1 cellular context compared by ENCODE assay signal in the genomic region with DNA sequence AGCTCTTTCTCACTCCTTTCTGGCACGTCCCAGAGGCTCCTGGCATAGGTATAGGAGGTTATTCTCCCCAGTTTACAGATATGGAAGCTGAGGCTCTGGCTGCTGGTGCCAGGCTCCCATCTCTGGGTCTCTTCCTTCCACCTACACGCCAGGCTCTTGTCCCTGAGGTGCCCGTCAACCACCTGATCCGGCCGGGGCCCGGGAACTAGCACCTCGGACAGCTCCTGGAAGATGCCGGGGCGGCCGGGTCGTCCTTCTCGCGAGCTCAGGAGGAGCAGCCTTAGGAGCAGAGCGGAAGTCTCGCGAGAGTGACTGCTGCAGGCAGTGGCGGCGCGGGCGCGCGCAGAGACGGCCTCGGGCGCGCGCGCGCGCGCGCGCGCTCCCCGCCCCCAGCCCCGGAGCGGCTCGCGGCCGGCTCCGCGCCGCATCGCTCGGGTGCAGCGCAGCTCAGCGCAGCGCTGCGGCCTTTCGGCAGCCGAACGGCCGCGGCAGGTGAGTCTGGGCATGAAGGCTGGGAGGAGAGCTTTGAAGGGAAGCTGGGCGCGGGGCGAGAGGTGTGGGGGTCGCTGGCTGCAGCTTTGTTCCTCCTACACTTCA.
TF ChIP-seq lines count a peak whose summit lies in the region.

A gene with protein sequence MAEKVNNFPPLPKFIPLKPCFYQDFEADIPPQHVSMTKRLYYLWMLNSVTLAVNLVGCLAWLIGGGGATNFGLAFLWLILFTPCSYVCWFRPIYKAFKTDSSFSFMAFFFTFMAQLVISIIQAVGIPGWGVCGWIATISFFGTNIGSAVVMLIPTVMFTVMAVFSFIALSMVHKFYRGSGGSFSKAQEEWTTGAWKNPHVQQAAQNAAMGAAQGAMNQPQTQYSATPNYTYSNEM (plus strand): TSS at position 382 of the 597 bp plus-strand sequence. CDS start 16,277 bp downstream, outside the sequence.

TF ChIP-seq in HepG2, 621 proteins besides CTCF, POLR2A, EP300 and RAD21 (continued from another document and continues in another):
- TF ChIP-seq, protein P1, sequence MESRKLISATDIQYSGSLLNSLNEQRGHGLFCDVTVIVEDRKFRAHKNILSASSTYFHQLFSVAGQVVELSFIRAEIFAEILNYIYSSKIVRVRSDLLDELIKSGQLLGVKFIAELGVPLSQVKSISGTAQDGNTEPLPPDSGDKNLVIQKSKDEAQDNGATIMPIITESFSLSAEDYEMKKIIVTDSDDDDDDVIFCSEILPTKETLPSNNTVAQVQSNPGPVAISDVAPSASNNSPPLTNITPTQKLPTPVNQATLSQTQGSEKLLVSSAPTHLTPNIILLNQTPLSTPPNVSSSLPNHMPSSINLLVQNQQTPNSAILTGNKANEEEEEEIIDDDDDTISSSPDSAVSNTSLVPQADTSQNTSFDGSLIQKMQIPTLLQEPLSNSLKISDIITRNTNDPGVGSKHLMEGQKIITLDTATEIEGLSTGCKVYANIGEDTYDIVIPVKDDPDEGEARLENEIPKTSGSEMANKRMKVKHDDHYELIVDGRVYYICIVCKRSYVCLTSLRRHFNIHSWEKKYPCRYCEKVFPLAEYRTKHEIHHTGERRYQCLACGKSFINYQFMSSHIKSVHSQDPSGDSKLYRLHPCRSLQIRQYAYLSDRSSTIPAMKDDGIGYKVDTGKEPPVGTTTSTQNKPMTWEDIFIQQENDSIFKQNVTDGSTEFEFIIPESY (CRISPR knock-in tag; IDR thresholded peaks at IDR 0.05) = no peak
- TF ChIP-seq AHR (CRISPR knock-in tag; IDR thresholded peaks at IDR 0.05) (peak; percentile 96; the same call in 1 of the 2 replicates), JUNB (CRISPR knock-in tag; IDR thresholded peaks at IDR 0.05; ENCODE audit: borderline replicate concordance) (peak; percentile 51; the same call in 1 of the 2 replicates), ZNF660 (CRISPR knock-in tag; IDR thresholded peaks at IDR 0.05; ENCODE audit: borderline replicate concordance, low read depth) (0 out of 2 replicates have a peak, but pooled peaks have one; percentile 71), GPN1 (CRISPR knock-in tag; IDR thresholded peaks at IDR 0.05; ENCODE audit: borderline replicate concordance) (0 out of 2 replicates have a peak, but pooled peaks have one; percentile 51), ERF (CRISPR knock-in tag; IDR thresholded peaks at IDR 0.05) (peak; percentile 98), ZFP36 (IDR thresholded peaks at IDR 0.05; ENCODE audit: borderline replicate concordance, low read depth, low read length, partially characterized antibody) (no peak), GABPA (IDR thresholded peaks at IDR 0.05; ENCODE audit: low read depth, low read length) (no peak), GABPA (CRISPR knock-in tag; IDR thresholded peaks at IDR 0.05; ENCODE audit: low read depth) (peak; percentile 48), ZNF350 (CRISPR knock-in tag; IDR thresholded peaks at IDR 0.05; ENCODE audit: borderline replicate concordance, low read depth) (no peak), HDAC6 (IDR thresholded peaks at IDR 0.05; ENCODE audit: low read depth, low read length) (no peak), DPF2 (CRISPR knock-in tag; IDR thresholded peaks at IDR 0.05; ENCODE audit: borderline replicate concordance, low read depth) (no peak), GFI1 (CRISPR knock-in tag; IDR thresholded peaks at IDR 0.05; ENCODE audit: borderline replicate concordance) (no peak), JUND (CRISPR knock-in tag; IDR thresholded peaks at IDR 0.05) (no peak)
- TF ChIP-seq, protein P2, sequence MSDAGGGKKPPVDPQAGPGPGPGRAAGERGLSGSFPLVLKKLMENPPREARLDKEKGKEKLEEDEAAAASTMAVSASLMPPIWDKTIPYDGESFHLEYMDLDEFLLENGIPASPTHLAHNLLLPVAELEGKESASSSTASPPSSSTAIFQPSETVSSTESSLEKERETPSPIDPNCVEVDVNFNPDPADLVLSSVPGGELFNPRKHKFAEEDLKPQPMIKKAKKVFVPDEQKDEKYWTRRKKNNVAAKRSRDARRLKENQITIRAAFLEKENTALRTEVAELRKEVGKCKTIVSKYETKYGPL (CRISPR knock-in tag; IDR thresholded peaks at IDR 0.05) = peak; percentile 82; the same call in 1 of the 2 replicates
- TF ChIP-seq, protein P3, sequence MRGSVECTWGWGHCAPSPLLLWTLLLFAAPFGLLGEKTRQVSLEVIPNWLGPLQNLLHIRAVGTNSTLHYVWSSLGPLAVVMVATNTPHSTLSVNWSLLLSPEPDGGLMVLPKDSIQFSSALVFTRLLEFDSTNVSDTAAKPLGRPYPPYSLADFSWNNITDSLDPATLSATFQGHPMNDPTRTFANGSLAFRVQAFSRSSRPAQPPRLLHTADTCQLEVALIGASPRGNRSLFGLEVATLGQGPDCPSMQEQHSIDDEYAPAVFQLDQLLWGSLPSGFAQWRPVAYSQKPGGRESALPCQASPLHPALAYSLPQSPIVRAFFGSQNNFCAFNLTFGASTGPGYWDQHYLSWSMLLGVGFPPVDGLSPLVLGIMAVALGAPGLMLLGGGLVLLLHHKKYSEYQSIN (CRISPR knock-in tag; IDR thresholded peaks at IDR 0.05; ENCODE audit: borderline replicate concordance) = 0 out of 2 replicates have a peak, but pooled peaks have one; percentile 80
- TF ChIP-seq, protein P4, sequence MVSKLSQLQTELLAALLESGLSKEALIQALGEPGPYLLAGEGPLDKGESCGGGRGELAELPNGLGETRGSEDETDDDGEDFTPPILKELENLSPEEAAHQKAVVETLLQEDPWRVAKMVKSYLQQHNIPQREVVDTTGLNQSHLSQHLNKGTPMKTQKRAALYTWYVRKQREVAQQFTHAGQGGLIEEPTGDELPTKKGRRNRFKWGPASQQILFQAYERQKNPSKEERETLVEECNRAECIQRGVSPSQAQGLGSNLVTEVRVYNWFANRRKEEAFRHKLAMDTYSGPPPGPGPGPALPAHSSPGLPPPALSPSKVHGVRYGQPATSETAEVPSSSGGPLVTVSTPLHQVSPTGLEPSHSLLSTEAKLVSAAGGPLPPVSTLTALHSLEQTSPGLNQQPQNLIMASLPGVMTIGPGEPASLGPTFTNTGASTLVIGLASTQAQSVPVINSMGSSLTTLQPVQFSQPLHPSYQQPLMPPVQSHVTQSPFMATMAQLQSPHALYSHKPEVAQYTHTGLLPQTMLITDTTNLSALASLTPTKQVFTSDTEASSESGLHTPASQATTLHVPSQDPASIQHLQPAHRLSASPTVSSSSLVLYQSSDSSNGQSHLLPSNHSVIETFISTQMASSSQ (IDR thresholded peaks at IDR 0.05; ENCODE audit: low read depth) = no peak
- TF ChIP-seq, protein P4 (CRISPR knock-in tag; IDR thresholded peaks at IDR 0.05; ENCODE audit: borderline replicate concordance) = no peak
- TF ChIP-seq, protein P5, sequence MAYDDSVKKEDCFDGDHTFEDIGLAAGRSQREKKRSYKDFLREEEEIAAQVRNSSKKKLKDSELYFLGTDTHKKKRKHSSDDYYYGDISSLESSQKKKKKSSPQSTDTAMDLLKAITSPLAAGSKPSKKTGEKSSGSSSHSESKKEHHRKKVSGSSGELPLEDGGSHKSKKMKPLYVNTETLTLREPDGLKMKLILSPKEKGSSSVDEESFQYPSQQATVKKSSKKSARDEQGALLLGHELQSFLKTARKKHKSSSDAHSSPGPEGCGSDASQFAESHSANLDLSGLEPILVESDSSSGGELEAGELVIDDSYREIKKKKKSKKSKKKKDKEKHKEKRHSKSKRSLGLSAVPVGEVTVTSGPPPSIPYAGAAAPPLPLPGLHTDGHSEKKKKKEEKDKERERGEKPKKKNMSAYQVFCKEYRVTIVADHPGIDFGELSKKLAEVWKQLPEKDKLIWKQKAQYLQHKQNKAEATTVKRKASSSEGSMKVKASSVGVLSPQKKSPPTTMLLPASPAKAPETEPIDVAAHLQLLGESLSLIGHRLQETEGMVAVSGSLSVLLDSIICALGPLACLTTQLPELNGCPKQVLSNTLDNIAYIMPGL (CRISPR knock-in tag; IDR thresholded peaks at IDR 0.05; ENCODE audit: borderline replicate concordance in 1 of 2, low read depth in 1 of 2) = peak in 1 of 2 experiments; percentile 21; a peak in 2 of 4 replicates
- TF ChIP-seq, protein P6, sequence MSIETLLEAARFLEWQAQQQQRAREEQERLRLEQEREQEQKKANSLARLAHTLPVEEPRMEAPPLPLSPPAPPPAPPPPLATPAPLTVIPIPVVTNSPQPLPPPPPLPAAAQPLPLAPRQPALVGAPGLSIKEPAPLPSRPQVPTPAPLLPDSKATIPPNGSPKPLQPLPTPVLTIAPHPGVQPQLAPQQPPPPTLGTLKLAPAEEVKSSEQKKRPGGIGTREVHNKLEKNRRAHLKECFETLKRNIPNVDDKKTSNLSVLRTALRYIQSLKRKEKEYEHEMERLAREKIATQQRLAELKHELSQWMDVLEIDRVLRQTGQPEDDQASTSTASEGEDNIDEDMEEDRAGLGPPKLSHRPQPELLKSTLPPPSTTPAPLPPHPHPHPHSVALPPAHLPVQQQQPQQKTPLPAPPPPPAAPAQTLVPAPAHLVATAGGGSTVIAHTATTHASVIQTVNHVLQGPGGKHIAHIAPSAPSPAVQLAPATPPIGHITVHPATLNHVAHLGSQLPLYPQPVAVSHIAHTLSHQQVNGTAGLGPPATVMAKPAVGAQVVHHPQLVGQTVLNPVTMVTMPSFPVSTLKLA (IDR thresholded peaks at IDR 0.05) = no peak
- TF ChIP-seq, protein P7, sequence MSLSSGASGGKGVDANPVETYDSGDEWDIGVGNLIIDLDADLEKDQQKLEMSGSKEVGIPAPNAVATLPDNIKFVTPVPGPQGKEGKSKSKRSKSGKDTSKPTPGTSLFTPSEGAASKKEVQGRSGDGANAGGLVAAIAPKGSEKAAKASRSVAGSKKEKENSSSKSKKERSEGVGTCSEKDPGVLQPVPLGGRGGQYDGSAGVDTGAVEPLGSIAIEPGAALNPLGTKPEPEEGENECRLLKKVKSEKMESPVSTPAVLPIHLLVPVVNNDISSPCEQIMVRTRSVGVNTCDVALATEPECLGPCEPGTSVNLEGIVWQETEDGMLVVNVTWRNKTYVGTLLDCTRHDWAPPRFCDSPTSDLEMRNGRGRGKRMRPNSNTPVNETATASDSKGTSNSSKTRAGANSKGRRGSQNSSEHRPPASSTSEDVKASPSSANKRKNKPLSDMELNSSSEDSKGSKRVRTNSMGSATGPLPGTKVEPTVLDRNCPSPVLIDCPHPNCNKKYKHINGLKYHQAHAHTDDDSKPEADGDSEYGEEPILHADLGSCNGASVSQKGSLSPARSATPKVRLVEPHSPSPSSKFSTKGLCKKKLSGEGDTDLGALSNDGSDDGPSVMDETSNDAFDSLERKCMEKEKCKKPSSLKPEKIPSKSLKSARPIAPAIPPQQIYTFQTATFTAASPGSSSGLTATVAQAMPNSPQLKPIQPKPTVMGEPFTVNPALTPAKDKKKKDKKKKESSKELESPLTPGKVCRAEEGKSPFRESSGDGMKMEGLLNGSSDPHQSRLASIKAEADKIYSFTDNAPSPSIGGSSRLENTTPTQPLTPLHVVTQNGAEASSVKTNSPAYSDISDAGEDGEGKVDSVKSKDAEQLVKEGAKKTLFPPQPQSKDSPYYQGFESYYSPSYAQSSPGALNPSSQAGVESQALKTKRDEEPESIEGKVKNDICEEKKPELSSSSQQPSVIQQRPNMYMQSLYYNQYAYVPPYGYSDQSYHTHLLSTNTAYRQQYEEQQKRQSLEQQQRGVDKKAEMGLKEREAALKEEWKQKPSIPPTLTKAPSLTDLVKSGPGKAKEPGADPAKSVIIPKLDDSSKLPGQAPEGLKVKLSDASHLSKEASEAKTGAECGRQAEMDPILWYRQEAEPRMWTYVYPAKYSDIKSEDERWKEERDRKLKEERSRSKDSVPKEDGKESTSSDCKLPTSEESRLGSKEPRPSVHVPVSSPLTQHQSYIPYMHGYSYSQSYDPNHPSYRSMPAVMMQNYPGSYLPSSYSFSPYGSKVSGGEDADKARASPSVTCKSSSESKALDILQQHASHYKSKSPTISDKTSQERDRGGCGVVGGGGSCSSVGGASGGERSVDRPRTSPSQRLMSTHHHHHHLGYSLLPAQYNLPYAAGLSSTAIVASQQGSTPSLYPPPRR (CRISPR knock-in tag; IDR thresholded peaks at IDR 0.05; ENCODE audit: borderline replicate concordance) = no peak
- TF ChIP-seq, protein P8, sequence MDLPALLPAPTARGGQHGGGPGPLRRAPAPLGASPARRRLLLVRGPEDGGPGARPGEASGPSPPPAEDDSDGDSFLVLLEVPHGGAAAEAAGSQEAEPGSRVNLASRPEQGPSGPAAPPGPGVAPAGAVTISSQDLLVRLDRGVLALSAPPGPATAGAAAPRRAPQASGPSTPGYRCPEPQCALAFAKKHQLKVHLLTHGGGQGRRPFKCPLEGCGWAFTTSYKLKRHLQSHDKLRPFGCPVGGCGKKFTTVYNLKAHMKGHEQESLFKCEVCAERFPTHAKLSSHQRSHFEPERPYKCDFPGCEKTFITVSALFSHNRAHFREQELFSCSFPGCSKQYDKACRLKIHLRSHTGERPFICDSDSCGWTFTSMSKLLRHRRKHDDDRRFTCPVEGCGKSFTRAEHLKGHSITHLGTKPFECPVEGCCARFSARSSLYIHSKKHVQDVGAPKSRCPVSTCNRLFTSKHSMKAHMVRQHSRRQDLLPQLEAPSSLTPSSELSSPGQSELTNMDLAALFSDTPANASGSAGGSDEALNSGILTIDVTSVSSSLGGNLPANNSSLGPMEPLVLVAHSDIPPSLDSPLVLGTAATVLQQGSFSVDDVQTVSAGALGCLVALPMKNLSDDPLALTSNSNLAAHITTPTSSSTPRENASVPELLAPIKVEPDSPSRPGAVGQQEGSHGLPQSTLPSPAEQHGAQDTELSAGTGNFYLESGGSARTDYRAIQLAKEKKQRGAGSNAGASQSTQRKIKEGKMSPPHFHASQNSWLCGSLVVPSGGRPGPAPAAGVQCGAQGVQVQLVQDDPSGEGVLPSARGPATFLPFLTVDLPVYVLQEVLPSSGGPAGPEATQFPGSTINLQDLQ (CRISPR knock-in tag; IDR thresholded peaks at IDR 0.05) = 0 out of 2 replicates have a peak, but pooled peaks have one; percentile 30
- TF ChIP-seq, protein P9, sequence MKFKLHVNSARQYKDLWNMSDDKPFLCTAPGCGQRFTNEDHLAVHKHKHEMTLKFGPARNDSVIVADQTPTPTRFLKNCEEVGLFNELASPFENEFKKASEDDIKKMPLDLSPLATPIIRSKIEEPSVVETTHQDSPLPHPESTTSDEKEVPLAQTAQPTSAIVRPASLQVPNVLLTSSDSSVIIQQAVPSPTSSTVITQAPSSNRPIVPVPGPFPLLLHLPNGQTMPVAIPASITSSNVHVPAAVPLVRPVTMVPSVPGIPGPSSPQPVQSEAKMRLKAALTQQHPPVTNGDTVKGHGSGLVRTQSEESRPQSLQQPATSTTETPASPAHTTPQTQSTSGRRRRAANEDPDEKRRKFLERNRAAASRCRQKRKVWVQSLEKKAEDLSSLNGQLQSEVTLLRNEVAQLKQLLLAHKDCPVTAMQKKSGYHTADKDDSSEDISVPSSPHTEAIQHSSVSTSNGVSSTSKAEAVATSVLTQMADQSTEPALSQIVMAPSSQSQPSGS (CRISPR knock-in tag; IDR thresholded peaks at IDR 0.05) = peak; percentile 84
